In genomic region chr14:75833326-75834020, GRCh38 we compare ENCODE assay signal across 17 cellular contexts.
DNase-seq lines count a peak whose midpoint lies in the region; ATAC-seq and TF ChIP-seq lines count a peak whose summit lies in the region.
"Had no signal": no experiment of that assay in that cellular context is flagged by ENCODE, and none has a peak within 500 bp of the region (broad histone marks: within the 10 kb centered on the region; RNA-seq: fewer than 3 reads in every experiment).

No MANE protein-coding gene starts in this region.

- H3K36me3 ChIP-seq in gastroesophageal sphincter (no peaks in the 10 kb centered on the region), sigmoid colon (no peaks in the 10 kb centered on the region)
- H3K36me3 ChIP-seq: neural progenitor cell had no signal

- 40 to 44% methylated on average over 2 of the region's 2 CpGs for WGBS in gastroesophageal sphincter (ENCODE audit: low coverage in 1 of 2), 2 donors
- 64 to 86% methylated on average over 2 of the region's 2 CpGs for WGBS in sigmoid colon, 2 donors

- peak overlapping the region in 3 of 4 donors; percentile 44 to 61 (median 58) for H3K27ac ChIP-seq in gastroesophageal sphincter
- H3K27ac ChIP-seq in sigmoid colon = peak overlapping the region in 3 of 4 donors; percentile 31 to 58 (median 52)
- H3K27ac ChIP-seq: neural progenitor cell had no signal

- no peak for TF ChIP-seq EP300 in gastroesophageal sphincter (IDR thresholded peaks at IDR 0.05)
- no peak for TF ChIP-seq EP300 in sigmoid colon (IDR thresholded peaks at IDR 0.05)

- no peak overlapping the region for H3K4me3 ChIP-seq in gastroesophageal sphincter
- H3K4me3 ChIP-seq in sigmoid colon = no peak overlapping the region
- H3K4me3 ChIP-seq: GM23338, neural progenitor cell had no signal

- no peaks in the 10 kb centered on the region for H3K27me3 Mint-ChIP-seq in natural killer cell (ENCODE audit: low read depth in 2 of 2)
- H3K27me3 Mint-ChIP-seq: IgD-negative memory B cell had no signal

- ATAC-seq in gastroesophageal sphincter = no peak
- ATAC-seq in natural killer cell = no peak
- no peak for ATAC-seq in GM18519 (IDR thresholded peaks at IDR 0.05; ENCODE audit: low FRiP score, unreplicated experiment)
- ATAC-seq: GM23338 had no signal

- no peak overlapping the region for H3K4me3 Mint-ChIP-seq in natural killer cell
- H3K4me3 Mint-ChIP-seq: GM23338, neural progenitor cell had no signal

- H3K9me3 ChIP-seq in gastroesophageal sphincter (no peaks in the 10 kb centered on the region), sigmoid colon (no peaks in the 10 kb centered on the region)

- no peaks in the 10 kb centered on the region for H3K36me3 Mint-ChIP-seq in natural killer cell

- no peak for TF ChIP-seq CTCF in gastroesophageal sphincter (IDR thresholded peaks at IDR 0.05)
- no peak for TF ChIP-seq CTCF in sigmoid colon (IDR thresholded peaks at IDR 0.05)
- TF ChIP-seq CTCF in natural killer cell (IDR thresholded peaks at IDR 0.05) = no peak

- peak overlapping the region in 1 of 2 donors; percentile 2 for H3K27ac Mint-ChIP-seq in natural killer cell
- H3K27ac Mint-ChIP-seq: GM23338, IgD-negative memory B cell, neural progenitor cell had no signal

- TF ChIP-seq POLR2A in gastroesophageal sphincter (IDR thresholded peaks at IDR 0.05) (no peak), sigmoid colon (IDR thresholded peaks at IDR 0.05) (no peak)

- intact Hi-C loops in sigmoid colon (cut with DNase I) (no loop called here), natural killer cell (cut with micrococcal nuclease) (no loop called here)

- peak; percentile 76 for DNase-seq in EH (ENCODE audit: low read depth)
- peak; percentile 24 for DNase-seq in RPMI7951 (ENCODE audit: low read depth)
- no peak for DNase-seq in sigmoid colon
- DNase-seq in natural killer cell = no peak
- DNase-seq in hypothalamus (lab: John Stamatoyannopoulos, UW) = no peak
- DNase-seq: activated CD8-positive, alpha-beta memory T cell treated with anti-CD3 and anti-CD28 coated beads, Interleukin-2, amount 50 U/mL, for 4 hours; activated naive CD4-positive, alpha-beta T cell; dermis blood vessel endothelial cell; mesendoderm; NCI-H526 treated with DMSO at 0.1 percent for 48 hours; stimulated activated CD4-positive, alpha-beta T cell treated with anti-CD3 and anti-CD28 coated beads, Interleukin-4, amount 100 ng/mL, for 24 hours; T1000 had no signal

- no peaks in the 10 kb centered on the region for H3K9me3 Mint-ChIP-seq in natural killer cell
- H3K9me3 Mint-ChIP-seq: GM23338, IgD-negative memory B cell, neural progenitor cell had no signal

- H3K27me3 ChIP-seq in gastroesophageal sphincter = no peaks in the 10 kb centered on the region
- no peaks in the 10 kb centered on the region for H3K27me3 ChIP-seq in sigmoid colon
- H3K27me3 ChIP-seq: neural progenitor cell had no signal

- H3K4me1 ChIP-seq in gastroesophageal sphincter = peaks cover 0 to 28% (median 7%) of the 10 kb centered on the region in 3 donors
- peaks cover 0 to 25% (median 15%) of the 10 kb centered on the region in 4 donors for H3K4me1 ChIP-seq in sigmoid colon
- H3K4me1 ChIP-seq: neural progenitor cell had no signal

- H3K4me1 Mint-ChIP-seq in natural killer cell = peaks cover 5% of the 10 kb centered on the region in 2 donors
- H3K4me1 Mint-ChIP-seq: neural progenitor cell had no signal

Comparison
In these comparisons a context has a peak if more than half of its experiments do, and no peak if none do; other contexts are left out.
1. DNase-seq: peak in EH (single experiment) and RPMI7951 (single experiment); none in sigmoid colon (single experiment), natural killer cell (single experiment) and hypothalamus (0 of 51).